Comparison of ENCODE assay signal across 7 cellular contexts in genomic region chr9:66900490-66901131, GRCh38. TPM values are rescaled to one million over a fixed set of nuclear protein-coding genes. Genes with fewer than 3 reads are reported as not detected.
DNase-seq lines count a peak whose midpoint lies in the region; ATAC-seq and TF ChIP-seq lines count a peak whose summit lies in the region.
"Not testable (repeated sequence)": the region's sequence is repeated elsewhere in the genome, so short reads cannot be mapped to it uniquely, and the experiment has no call there.

Gene ZNF658 (plus strand): TSS chr9:66900725. CDS start chr9:66903562, 2,837 bp downstream.

- H3K27me3 ChIP-seq in PC-9 (ENCODE audit: insufficient read depth, low read depth) = not testable (repeated sequence)

- not testable (repeated sequence) for H3K4me1 Mint-ChIP-seq in activated T-cell treated with anti-CD3 and anti-CD28 coated beads, Interleukin-2, amount 50 U/mL, for 72 hours (ENCODE audit: low read depth)

- H3F3A ChIP-seq in PC-9 (ENCODE audit: insufficient read depth, low read depth) = not testable (repeated sequence)

- peak within 1 kb of the TSS; percentile 92 to 93 for H3K4me3 Mint-ChIP-seq in activated T-cell treated with anti-CD3 and anti-CD28 coated beads, Interleukin-2, amount 50 U/mL, for 72 hours

- POLR2A ChIA-PET in PC-9 (lab: Charles Lee; ENCODE audit: unreplicated experiment) = not testable (repeated sequence)

- not testable (repeated sequence) for H3K79me2 ChIP-seq in PC-9 (ENCODE audit: low read depth)

- BruUV-seq in PC-9 (replicated peaks; lab: Mats Ljungman, UMichigan) = not testable (repeated sequence)

- H3K27me3 Mint-ChIP-seq in activated T-cell treated with anti-CD3 and anti-CD28 coated beads, Interleukin-2, amount 50 U/mL, for 72 hours (ENCODE audit: low read depth) = not testable (repeated sequence)

- H3K36me3 Mint-ChIP-seq in activated T-cell treated with anti-CD3 and anti-CD28 coated beads, Interleukin-2, amount 50 U/mL, for 72 hours (ENCODE audit: insufficient read depth in 2 of 2) = not testable (repeated sequence)

- intact Hi-C loops in PC-9 (cut with micrococcal nuclease; ENCODE audit: unreplicated experiment) = not testable (repeated sequence)

- H3K4me2 ChIP-seq in PC-9 = peak within 1 kb of the TSS; percentile 81

- H3K9me2 ChIP-seq in PC-9 (ENCODE audit: insufficient read depth) = not testable (repeated sequence)

- H3K9me3 ChIP-seq in PC-9 (ENCODE audit: insufficient read depth, low read depth) = not testable (repeated sequence)

- peak; percentile 92 for ATAC-seq in HG02981 (IDR thresholded peaks at IDR 0.05; ENCODE audit: unreplicated experiment)
- ATAC-seq in activated T-cell treated with anti-CD3 and anti-CD28 coated beads, Interleukin-2, amount 50 U/mL, for 72 hours (replicated peaks in 1 of 2) = peak; percentile 94 to 95

- peak; percentile 38 for TF ChIP-seq POLR2A in GM18951 (IDR thresholded peaks at IDR 0.05; ENCODE audit: extremely low read depth, insufficient read depth, insufficient read length)

- H3K9me3 Mint-ChIP-seq in activated T-cell treated with anti-CD3 and anti-CD28 coated beads, Interleukin-2, amount 50 U/mL, for 72 hours = not testable (repeated sequence)

- CTCF ChIA-PET in PC-9 (lab: Charles Lee) = not testable (repeated sequence)

- TF ChIP-seq CTCF in PC-9 (conservative IDR thresholded peaks at IDR 0.05); epithelial cell of proximal tubule (conservative IDR thresholded peaks at IDR 0.05; ENCODE audit: low read depth, low read length): not testable (repeated sequence)

- H4K20me1 ChIP-seq in PC-9 (ENCODE audit: insufficient read depth) = not testable (repeated sequence)

- peak within 1 kb of the TSS; percentile 74; the same call in 1 of the 2 replicates for H2AFZ ChIP-seq in PC-9

- DNase-seq in PC-9 = peak; percentile 72 to 91
- DNase-seq in activated T-cell treated with anti-CD3 and anti-CD28 coated beads, Interleukin-2, amount 50 U/mL, for 72 hours = peak; percentile 67 to 74
- peak; percentile 70 for DNase-seq in epithelial cell of proximal tubule (ENCODE audit: low read depth)
- DNase-seq in medulla oblongata (ENCODE audit: extremely low spot score) = peak; percentile 79
- peak; percentile 45 to 50 (median 45) for DNase-seq in stimulated activated CD4-positive, alpha-beta T cell treated with anti-CD3 and anti-CD28 coated beads, Interleukin-12 subunit alpha, Interleukin-12 subunit beta, amount 100 ng/mL, for 48 hours (ENCODE audit: low read depth in 2 of 3, low spot score in 1 of 3)

- H3K36me3 ChIP-seq in PC-9 (ENCODE audit: low read depth) = not testable (repeated sequence)

- not testable (repeated sequence) for H3K27ac ChIP-seq in PC-9

- H3K4me1 ChIP-seq in PC-9 (replicated peaks; ENCODE audit: insufficient read depth) = not testable (repeated sequence)

- H3K27ac Mint-ChIP-seq in activated T-cell treated with anti-CD3 and anti-CD28 coated beads, Interleukin-2, amount 50 U/mL, for 72 hours = peak within 1 kb of the TSS; percentile 97

- in situ Hi-C loops in GM18951 (cut with MboI; ENCODE audit: low sequenced_read_pairs, unreplicated experiment) = not testable (repeated sequence)

- H3K4me3 ChIP-seq in PC-9 = peak within 1 kb of the TSS; percentile 62
- H3K4me3 ChIP-seq in epithelial cell of proximal tubule (ENCODE audit: low read depth, low read length) = peak within 1 kb of the TSS; percentile 58

RNA-seq across cellular contexts. Expression of gene ZNF658, which starts in this region (rescaled TPM):
- 2.8 and 4.1 TPM in 2 replicates for total RNA-seq in PC-9 (2021)
- 1 to 10 TPM; 2.3 to 2.5 TPM for total RNA-seq in activated T-cell treated with anti-CD3 and anti-CD28 coated beads, Interleukin-2, amount 50 U/mL, for 72 hours
- 1.2 and 2.0 TPM in 2 replicates for total RNA-seq in epithelial cell of proximal tubule
